Comparison of ENCODE assay signal across 9 cellular contexts in genomic region chr13:48585456-48585840, GRCh38. TPM values are rescaled to one million over a fixed set of nuclear protein-coding genes. Genes with fewer than 3 reads are reported as not detected.
DNase-seq lines count a peak whose midpoint lies in the region; ATAC-seq lines count a peak whose summit lies in the region.
"Had no signal": no experiment of that assay in that cellular context is flagged by ENCODE, and none has a peak within 500 bp of the region (broad histone marks: within the 10 kb centered on the region; RNA-seq: fewer than 3 reads in every experiment).

No MANE protein-coding gene starts in this region.

- DNase-seq in H4 (ENCODE audit: low spot score) (peak; percentile 75), RPMI7951 (ENCODE audit: low read depth) (peak; percentile 92), glomerular endothelial cell (ENCODE audit: extremely low read depth, low read depth, low spot score) (peak; percentile 77), pulmonary artery endothelial cell (ENCODE audit: low read depth, low spot score) (peak; percentile 86)
- DNase-seq in stimulated activated CD4-positive, alpha-beta T cell treated with anti-CD3 and anti-CD28 coated beads, Interleukin-4, amount 100 ng/mL, for 4 hours, result no peak
- DNase-seq: NCI-H2081 treated with DMSO at 0.1 percent for 48 hours had no signal

- ATAC-seq in GM18498 (IDR thresholded peaks at IDR 0.05; ENCODE audit: unreplicated experiment), result no peak
- no peak for ATAC-seq in HG03095 (IDR thresholded peaks at IDR 0.05; ENCODE audit: unreplicated experiment)
- ATAC-seq in HG02588 (IDR thresholded peaks at IDR 0.05; ENCODE audit: unreplicated experiment), result no peak

RNA-seq across cellular contexts. Expression of gene RCBTB2, which starts 52.6 kb away (rescaled TPM):
- total RNA-seq in H4 (2014; rRNA removed; shearing (Covaris generic)), result 7.0 and 7.6 TPM in 2 replicates
- total RNA-seq in RPMI7951 (2014; rRNA removed; shearing (Covaris generic)), result 9.3 and 10.3 TPM in 2 replicates
- total RNA-seq in glomerular endothelial cell, result 6.3 and 7.6 TPM in 2 replicates
- total RNA-seq in pulmonary artery endothelial cell, result 5.7 and 12.1 TPM in 2 replicates

Comparison
In these comparisons a context has a peak if more than half of its experiments do, and no peak if none do; other contexts are left out.
1. DNase-seq: peak in H4 (single experiment), RPMI7951 (single experiment), glomerular endothelial cell (single experiment) and pulmonary artery endothelial cell (single experiment); none in stimulated activated CD4-positive, alpha-beta T cell treated with anti-CD3 and anti-CD28 coated beads, Interleukin-4, amount 100 ng/mL, for 4 hours (0 of 2).